In genomic region chr16:68328151-68328859, GRCh38 we compare ENCODE assay signal across 1 cellular context.
TF ChIP-seq lines count a peak whose summit lies in the region.

No MANE protein-coding gene starts in this region.

TF ChIP-seq in HepG2, 621 proteins besides CTCF, POLR2A, EP300 and RAD21 (continued from another document and continues in another):
- TF ChIP-seq HIC2 (CRISPR knock-in tag; IDR thresholded peaks at IDR 0.05; ENCODE audit: low read depth) (peak; percentile 43; the same call in 1 of the 2 replicates), ZBTB38 (CRISPR knock-in tag; IDR thresholded peaks at IDR 0.05) (peak; percentile 77), ZNF333 (CRISPR knock-in tag; IDR thresholded peaks at IDR 0.05; ENCODE audit: borderline replicate concordance) (no peak), MTA1 (CRISPR knock-in tag; IDR thresholded peaks at IDR 0.05; ENCODE audit: borderline replicate concordance) (no peak), TP53 (CRISPR knock-in tag; conservative IDR thresholded peaks at IDR 0.05) (no peak), HOXA7 (CRISPR knock-in tag; IDR thresholded peaks at IDR 0.05) (no peak), E2F1 (CRISPR knock-in tag; IDR thresholded peaks at IDR 0.05) (no peak), FOXK2 (IDR thresholded peaks at IDR 0.05) (no peak), ZFY (CRISPR knock-in tag; IDR thresholded peaks at IDR 0.05) (no peak), HNF4A (CRISPR knock-in tag; IDR thresholded peaks at IDR 0.05) (peak; percentile 44; the same call in 1 of the 2 replicates), SMAD1 (CRISPR knock-in tag; IDR thresholded peaks at IDR 0.05; ENCODE audit: borderline replicate concordance, low read depth) (peak; percentile 63; the same call in 1 of the 2 replicates), FOXJ3 (CRISPR knock-in tag; IDR thresholded peaks at IDR 0.05; ENCODE audit: borderline replicate concordance) (no peak), HCFC1 (IDR thresholded peaks at IDR 0.05; ENCODE audit: low read depth, low read length) (no peak; the same call in 1 of the 2 replicates), BRCA1 (CRISPR knock-in tag; IDR thresholded peaks at IDR 0.05) (no peak), ZNF225 (CRISPR knock-in tag; IDR thresholded peaks at IDR 0.05) (no peak), DPF2 (CRISPR knock-in tag; IDR thresholded peaks at IDR 0.05; ENCODE audit: borderline replicate concordance, low read depth) (no peak), ZNF382 (CRISPR knock-in tag; IDR thresholded peaks at IDR 0.05; ENCODE audit: borderline replicate concordance) (no peak), ZBTB37 (CRISPR knock-in tag; IDR thresholded peaks at IDR 0.05) (peak; percentile 65; the same call in 1 of the 2 replicates), AKNA (CRISPR knock-in tag; IDR thresholded peaks at IDR 0.05; ENCODE audit: borderline replicate concordance) (no peak), GTF2F1 (IDR thresholded peaks at IDR 0.05; ENCODE audit: low read length) (no peak), PHF21A (CRISPR knock-in tag; IDR thresholded peaks at IDR 0.05) (peak; percentile 53; the same call in 1 of the 2 replicates), ZNF747 (CRISPR knock-in tag; IDR thresholded peaks at IDR 0.05; ENCODE audit: borderline replicate concordance) (no peak), NFIB (CRISPR knock-in tag; IDR thresholded peaks at IDR 0.05; ENCODE audit: borderline replicate concordance) (no peak), SRF (IDR thresholded peaks at IDR 0.05; ENCODE audit: low read depth, low read length) (0 out of 2 replicates have a peak, but pooled peaks have one; percentile 1), ZBTB46 (CRISPR knock-in tag; IDR thresholded peaks at IDR 0.05; ENCODE audit: borderline replicate concordance) (no peak), NKX3-1 (CRISPR knock-in tag; IDR thresholded peaks at IDR 0.05) (no peak), ZNF589 (CRISPR knock-in tag; conservative IDR thresholded peaks at IDR 0.05) (no peak), ZNF775 (CRISPR knock-in tag; IDR thresholded peaks at IDR 0.05; ENCODE audit: borderline replicate concordance) (0 out of 2 replicates have a peak, but pooled peaks have one; percentile 53), MEF2D (CRISPR knock-in tag; IDR thresholded peaks at IDR 0.05) (peak; percentile 36; the same call in 1 of the 2 replicates), ZNF530 (CRISPR knock-in tag; IDR thresholded peaks at IDR 0.05; ENCODE audit: low read depth) (no peak), ZFP36 (IDR thresholded peaks at IDR 0.05; ENCODE audit: borderline replicate concordance, low read depth, low read length, partially characterized antibody) (no peak), ETV6 (CRISPR knock-in tag; conservative IDR thresholded peaks at IDR 0.05) (no peak), PRMT3 (CRISPR knock-in tag; IDR thresholded peaks at IDR 0.05; ENCODE audit: borderline replicate concordance, low read depth) (no peak), TBX2 (CRISPR knock-in tag; IDR thresholded peaks at IDR 0.05; ENCODE audit: borderline replicate concordance) (peak; percentile 28), ATF4 (CRISPR knock-in tag; IDR thresholded peaks at IDR 0.05) (no peak), ATF7-NPFF (CRISPR knock-in tag; IDR thresholded peaks at IDR 0.05; ENCODE audit: low read depth) (no peak), FOXK1 (CRISPR knock-in tag; IDR thresholded peaks at IDR 0.05; ENCODE audit: borderline replicate concordance, low read depth) (no peak), PAF1 (CRISPR knock-in tag; IDR thresholded peaks at IDR 0.05) (no peak), STAT5B (CRISPR knock-in tag; IDR thresholded peaks at IDR 0.05) (no peak), SNAPC2 (CRISPR knock-in tag; IDR thresholded peaks at IDR 0.05) (no peak), FOXP1 (IDR thresholded peaks at IDR 0.05) (no peak), FOXP1 (CRISPR knock-in tag; IDR thresholded peaks at IDR 0.05) (peak; percentile 25; the same call in 1 of the 2 replicates), ZNF772 (CRISPR knock-in tag; IDR thresholded peaks at IDR 0.05) (no peak), HNF1B (CRISPR knock-in tag; IDR thresholded peaks at IDR 0.05) (0 out of 2 replicates have a peak, but pooled peaks have one; percentile 35), ZKSCAN5 (CRISPR knock-in tag; IDR thresholded peaks at IDR 0.05) (no peak), ZNF691 (CRISPR knock-in tag; IDR thresholded peaks at IDR 0.05; ENCODE audit: borderline replicate concordance, low read depth) (0 out of 2 replicates have a peak, but pooled peaks have one; percentile 85), FOXA1 (IDR thresholded peaks at IDR 0.05) (no peak), FOXA1 (CRISPR knock-in tag; IDR thresholded peaks at IDR 0.05) (peak; percentile 65), TFDP1 (CRISPR knock-in tag; IDR thresholded peaks at IDR 0.05; ENCODE audit: borderline replicate concordance) (no peak), FOXO4 (CRISPR knock-in tag; conservative IDR thresholded peaks at IDR 0.05) (no peak), KLF15 (CRISPR knock-in tag; IDR thresholded peaks at IDR 0.05; ENCODE audit: borderline replicate concordance) (no peak), SKI (IDR thresholded peaks at IDR 0.05; ENCODE audit: partially characterized antibody) (no peak), ZC3H13 (CRISPR knock-in tag; IDR thresholded peaks at IDR 0.05) (no peak)
